Comparison of ENCODE assay signal across 11 cellular contexts in genomic region chr7:100169147-100169850, GRCh38. TPM values are rescaled to one million over a fixed set of nuclear protein-coding genes. Genes with fewer than 3 reads are reported as not detected.
A peak's percentile ranks its signal among the peaks of the same experiment; 100 is the strongest.
DNase-seq lines count a peak whose midpoint lies in the region; ATAC-seq and TF ChIP-seq lines count a peak whose summit lies in the region.
"Had no signal": no experiment of that assay in that cellular context is flagged by ENCODE, and none has a peak within 500 bp of the region (broad histone marks: within the 10 kb centered on the region; RNA-seq: fewer than 3 reads in every experiment).

No MANE protein-coding gene starts in this region.

- no peak overlapping the region for H3K4me2 ChIP-seq in DND-41 (ENCODE audit: insufficient read depth, low read length)

- H3K79me2 ChIP-seq in DND-41 (ENCODE audit: insufficient read depth, low read length): no peaks in the 10 kb centered on the region

- H3K27ac ChIP-seq in 22Rv1: peak overlapping the region; percentile 55; the same call in 1 of the 2 replicates
- 0 out of 2 replicates have a peak overlapping the region, but pooled peaks have one; percentile 4 for H3K27ac ChIP-seq in DND-41 (ENCODE audit: low read length)
- H3K27ac ChIP-seq in heart left ventricle: peak overlapping the region in 6 of 12 donors; percentile 61 to 85 (median 74)
- H3K27ac ChIP-seq: neutrophil had no signal

- H3K27ac Mint-ChIP-seq in activated T-cell treated with anti-CD3 and anti-CD28 coated beads, Interleukin-2, amount 50 U/mL, for 24 hours: peak overlapping the region; percentile 66
- no peak overlapping the region for H3K27ac Mint-ChIP-seq in immature natural killer cell

- H3K4me3 Mint-ChIP-seq in activated T-cell treated with anti-CD3 and anti-CD28 coated beads, Interleukin-2, amount 50 U/mL, for 24 hours: peak overlapping the region; percentile 72
- H3K4me3 Mint-ChIP-seq in immature natural killer cell: peak overlapping the region in 3 of 5 donors; percentile 8 to 71 (median 67)

- no peak overlapping the region for H2AFZ ChIP-seq in DND-41 (ENCODE audit: low read depth, low read length)

- TF ChIP-seq CTCF in 22Rv1 (IDR thresholded peaks at IDR 0.05): peak; percentile 3; the same call in 1 of the 2 replicates
- TF ChIP-seq CTCF in DND-41 (IDR thresholded peaks at IDR 0.05; ENCODE audit: borderline replicate concordance, extremely low read depth, low read length, poor library complexity, severe bottlenecking): no peak
- TF ChIP-seq CTCF in heart left ventricle (IDR thresholded peaks at IDR 0.05): no peak

- no peak for DNase-seq in DND-41
- peak; percentile 52 for DNase-seq in activated T-cell treated with anti-CD3 and anti-CD28 coated beads, Interleukin-2, amount 50 U/mL, for 24 hours
- no peak for DNase-seq in immature natural killer cell
- no peak for DNase-seq in GOT3 (lab: John Stamatoyannopoulos, UW)
- no peak for DNase-seq in GM19240 (ENCODE audit: insufficient read length, low spot score)
- DNase-seq in heart left ventricle: no peak
- DNase-seq in OCI-M2 (lab: John Stamatoyannopoulos, UW; ENCODE audit: unreplicated experiment): no peak
- DNase-seq: Caco-2 had no signal

- intact Hi-C loops in heart left ventricle (cut with DNase I): no loop called here

- peaks cover 2% of the 10 kb centered on the region for H3K27me3 Mint-ChIP-seq in activated T-cell treated with anti-CD3 and anti-CD28 coated beads, Interleukin-2, amount 50 U/mL, for 24 hours
- peaks cover 24 to 41% (median 30%) of the 10 kb centered on the region in 3 donors for H3K27me3 Mint-ChIP-seq in immature natural killer cell (ENCODE audit: low read depth in 3 of 3)

- H4K20me1 ChIP-seq in DND-41 (ENCODE audit: insufficient read depth, low read length): no peaks in the 10 kb centered on the region

- 88 to 91% (median 90%) methylated on average over 11 of the region's 11 CpGs for WGBS in heart left ventricle, 4 donors

- no peaks in the 10 kb centered on the region for H3K9me3 Mint-ChIP-seq in activated T-cell treated with anti-CD3 and anti-CD28 coated beads, Interleukin-2, amount 50 U/mL, for 24 hours
- peaks cover 0 to 2% (median 0%) of the 10 kb centered on the region in 6 donors for H3K9me3 Mint-ChIP-seq in immature natural killer cell

- peaks cover 62% of the 10 kb centered on the region for H3K4me1 Mint-ChIP-seq in activated T-cell treated with anti-CD3 and anti-CD28 coated beads, Interleukin-2, amount 50 U/mL, for 24 hours (ENCODE audit: low read depth)
- H3K4me1 Mint-ChIP-seq in immature natural killer cell: peaks cover 26 to 31% of the 10 kb centered on the region in 2 donors

- ATAC-seq in DND-41 (ENCODE audit: insufficient read depth, low read depth) (no peak), heart left ventricle (no peak)

- peaks cover 6% of the 10 kb centered on the region; the same call in 1 of the 2 replicates for H3K36me3 ChIP-seq in DND-41 (ENCODE audit: insufficient read depth, low read length)
- H3K36me3 ChIP-seq in heart left ventricle: no peaks in the 10 kb centered on the region
- H3K36me3 ChIP-seq: neutrophil had no signal

- H3K27me3 ChIP-seq in DND-41 (ENCODE audit: insufficient read depth, low read length, poor library complexity) (peaks cover 7% of the 10 kb centered on the region), heart left ventricle (peaks cover 0 to 48% (median 15%) of the 10 kb centered on the region in 9 donors)
- H3K27me3 ChIP-seq: testis had no signal

- H3K4me3 ChIP-seq in DND-41 (ENCODE audit: low read depth in 1 of 2, low read length in 2 of 2): no peak overlapping the region
- H3K4me3 ChIP-seq in heart left ventricle: peak overlapping the region in 3 of 12 donors; percentile 55 to 67 (median 56)

- no peak for TF ChIP-seq POLR2A in heart left ventricle (IDR thresholded peaks at IDR 0.05)

- H3K9me3 ChIP-seq in DND-41 (ENCODE audit: insufficient read depth, low read length, severe bottlenecking): no peaks in the 10 kb centered on the region
- no peaks in the 10 kb centered on the region for H3K9me3 ChIP-seq in heart left ventricle
- H3K9me3 ChIP-seq: Caco-2, neutrophil, testis had no signal

- peaks cover 26% of the 10 kb centered on the region for H3K4me1 ChIP-seq in DND-41 (ENCODE audit: insufficient read depth, low read length)
- H3K4me1 ChIP-seq in heart left ventricle: peaks cover 0 to 43% (median 12%) of the 10 kb centered on the region in 12 donors

- H3K9ac ChIP-seq in DND-41 (ENCODE audit: low read depth, low read length): peak overlapping the region; percentile 52; the same call in 1 of the 2 replicates

- no peaks in the 10 kb centered on the region for H3K36me3 Mint-ChIP-seq in activated T-cell treated with anti-CD3 and anti-CD28 coated beads, Interleukin-2, amount 50 U/mL, for 24 hours (ENCODE audit: low read depth)
- H3K36me3 Mint-ChIP-seq in immature natural killer cell: no peaks in the 10 kb centered on the region

RNA-seq across cellular contexts. Expression of gene GAL3ST4, which starts 0.9 kb away (rescaled TPM):
- polyA plus RNA-seq in immature natural killer cell (under 1 TPM in 1 of 3 donors, not detected in 2; 0.08 TPM), heart left ventricle (1 to 10 TPM in 1 of 2 donors, under 1 TPM in 1; 0.80 to 1.3 TPM)
- 1 to 10 TPM in 7 of 9 donors, under 1 TPM in 2; 0.67 to 9.0 (median 1.6) TPM for total RNA-seq in heart left ventricle

RNA-seq across cellular contexts. Expression of gene GPC2, which starts 7.9 kb away (rescaled TPM):
- polyA plus RNA-seq in immature natural killer cell (not detected), heart left ventricle (under 1 TPM; 0.50 to 0.76 TPM)
- total RNA-seq in heart left ventricle: 1 to 10 TPM in 2 of 9 donors, under 1 TPM in 5, not detected in 2; 0.27 to 1.1 (median 0.50) TPM

RNA-seq across cellular contexts. Expression of gene STAG3, which starts 8.4 kb away (rescaled TPM):
- polyA plus RNA-seq in immature natural killer cell (1 to 10 TPM in 1 of 3 donors, under 1 TPM in 2; 0.50 to 2.8 (median 0.72) TPM), heart left ventricle (under 1 TPM; 0.11 to 0.88 TPM)
- 1 to 10 TPM in 2 of 9 donors, under 1 TPM in 6, not detected in 1; 0.09 to 1.3 (median 0.58) TPM for total RNA-seq in heart left ventricle

RNA-seq across cellular contexts. Expression of gene TRAPPC14, which starts 10.8 kb away (rescaled TPM):
- polyA plus RNA-seq in immature natural killer cell (1 to 10 TPM in 2 of 3 donors, under 1 TPM in 1; 0.71 to 2.9 (median 1.8) TPM), heart left ventricle (1 to 10 TPM; 6.2 to 9.2 TPM)
- 10 to 100 TPM in 2 of 9 donors, 1 to 10 TPM in 7; 4.0 to 14.9 (median 7.4) TPM for total RNA-seq in heart left ventricle

RNA-seq across cellular contexts. Expression of gene LAMTOR4, which starts 20.6 kb away (rescaled TPM):
- polyA plus RNA-seq in immature natural killer cell: 100 to 1,000 TPM; 408 to 587 (median 569) TPM
- 100 to 1,000 TPM in 3 of 9 donors, 10 to 100 TPM in 6; 64.6 to 160 (median 91.7) TPM for total RNA-seq in heart left ventricle
- polyA plus RNA-seq in heart left ventricle: 100 to 1,000 TPM; 155 to 158 TPM
